Comparison of ENCODE assay signal across 1 cellular context in genomic region chr5:87997662-87998061, GRCh38.
A peak's percentile ranks its signal among the peaks of the same experiment; 100 is the strongest.
TF ChIP-seq lines count a peak whose summit lies in the region.

No MANE protein-coding gene starts in this region.

TF ChIP-seq in HepG2, 621 proteins besides CTCF, POLR2A, EP300 and RAD21 (continued from another document and continues in another):
- no peak for TF ChIP-seq ATF5 (CRISPR knock-in tag; IDR thresholded peaks at IDR 0.05; ENCODE audit: low read depth)
- TF ChIP-seq NCOR1 (IDR thresholded peaks at IDR 0.05; ENCODE audit: borderline replicate concordance, low read length), result no peak
- TF ChIP-seq, protein P1, sequence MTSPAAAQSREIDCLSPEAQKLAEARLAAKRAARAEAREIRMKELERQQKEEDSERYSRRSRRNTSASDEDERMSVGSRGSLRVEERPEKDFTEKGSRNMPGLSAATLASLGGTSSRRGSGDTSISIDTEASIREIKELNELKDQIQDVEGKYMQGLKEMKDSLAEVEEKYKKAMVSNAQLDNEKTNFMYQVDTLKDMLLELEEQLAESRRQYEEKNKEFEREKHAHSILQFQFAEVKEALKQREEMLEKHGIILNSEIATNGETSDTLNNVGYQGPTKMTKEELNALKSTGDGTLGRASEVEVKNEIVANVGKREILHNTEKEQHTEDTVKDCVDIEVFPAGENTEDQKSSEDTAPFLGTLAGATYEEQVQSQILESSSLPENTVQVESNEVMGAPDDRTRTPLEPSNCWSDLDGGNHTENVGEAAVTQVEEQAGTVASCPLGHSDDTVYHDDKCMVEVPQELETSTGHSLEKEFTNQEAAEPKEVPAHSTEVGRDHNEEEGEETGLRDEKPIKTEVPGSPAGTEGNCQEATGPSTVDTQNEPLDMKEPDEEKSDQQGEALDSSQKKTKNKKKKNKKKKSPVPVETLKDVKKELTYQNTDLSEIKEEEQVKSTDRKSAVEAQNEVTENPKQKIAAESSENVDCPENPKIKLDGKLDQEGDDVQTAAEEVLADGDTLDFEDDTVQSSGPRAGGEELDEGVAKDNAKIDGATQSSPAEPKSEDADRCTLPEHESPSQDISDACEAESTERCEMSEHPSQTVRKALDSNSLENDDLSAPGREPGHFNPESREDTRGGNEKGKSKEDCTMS (CRISPR knock-in tag; conservative IDR thresholded peaks at IDR 0.05), result no peak
- no peak for TF ChIP-seq MED1 (CRISPR knock-in tag; IDR thresholded peaks at IDR 0.05)
- TF ChIP-seq GATAD2A (CRISPR knock-in tag; IDR thresholded peaks at IDR 0.05), result peak; percentile 89
- TF ChIP-seq, protein P2, sequence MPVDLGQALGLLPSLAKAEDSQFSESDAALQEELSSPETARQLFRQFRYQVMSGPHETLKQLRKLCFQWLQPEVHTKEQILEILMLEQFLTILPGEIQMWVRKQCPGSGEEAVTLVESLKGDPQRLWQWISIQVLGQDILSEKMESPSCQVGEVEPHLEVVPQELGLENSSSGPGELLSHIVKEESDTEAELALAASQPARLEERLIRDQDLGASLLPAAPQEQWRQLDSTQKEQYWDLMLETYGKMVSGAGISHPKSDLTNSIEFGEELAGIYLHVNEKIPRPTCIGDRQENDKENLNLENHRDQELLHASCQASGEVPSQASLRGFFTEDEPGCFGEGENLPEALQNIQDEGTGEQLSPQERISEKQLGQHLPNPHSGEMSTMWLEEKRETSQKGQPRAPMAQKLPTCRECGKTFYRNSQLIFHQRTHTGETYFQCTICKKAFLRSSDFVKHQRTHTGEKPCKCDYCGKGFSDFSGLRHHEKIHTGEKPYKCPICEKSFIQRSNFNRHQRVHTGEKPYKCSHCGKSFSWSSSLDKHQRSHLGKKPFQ (CRISPR knock-in tag; IDR thresholded peaks at IDR 0.05; ENCODE audit: insufficient replicate concordance), result no peak
- no peak for TF ChIP-seq ZNF530 (CRISPR knock-in tag; IDR thresholded peaks at IDR 0.05; ENCODE audit: low read depth)
- no peak for TF ChIP-seq ZNF703 (CRISPR knock-in tag; IDR thresholded peaks at IDR 0.05; ENCODE audit: borderline replicate concordance)
- no peak for TF ChIP-seq ELF4 (CRISPR knock-in tag; IDR thresholded peaks at IDR 0.05; ENCODE audit: borderline replicate concordance)
- no peak for TF ChIP-seq POLR2AphosphoS2 (IDR thresholded peaks at IDR 0.05; ENCODE audit: low read depth, low read length)
- no peak for TF ChIP-seq TEF (CRISPR knock-in tag; IDR thresholded peaks at IDR 0.05)
- no peak for TF ChIP-seq ELF1 (CRISPR knock-in tag; IDR thresholded peaks at IDR 0.05)
- no peak for TF ChIP-seq SOX6 (IDR thresholded peaks at IDR 0.05)
- TF ChIP-seq SOX6 (CRISPR knock-in tag; IDR thresholded peaks at IDR 0.05), result peak; percentile 63; the same call in 1 of the 2 replicates
- TF ChIP-seq NONO (IDR thresholded peaks at IDR 0.05), result no peak
- 0 out of 2 replicates have a peak, but pooled peaks have one; percentile 33 for TF ChIP-seq NONO (CRISPR knock-in tag; conservative IDR thresholded peaks at IDR 0.05)
- peak; percentile 39; the same call in 1 of the 2 replicates for TF ChIP-seq ZNF331 (CRISPR knock-in tag; IDR thresholded peaks at IDR 0.05)
- TF ChIP-seq GATAD1 (CRISPR knock-in tag; IDR thresholded peaks at IDR 0.05), result no peak
- TF ChIP-seq MNT (IDR thresholded peaks at IDR 0.05), result no peak
- peak; percentile 67 for TF ChIP-seq FOXA3 (CRISPR knock-in tag; IDR thresholded peaks at IDR 0.05)
- peak; percentile 71; the same call in 1 of the 2 replicates for TF ChIP-seq CEBPB (IDR thresholded peaks at IDR 0.05; ENCODE audit: borderline replicate concordance, low read depth, low read length)
- TF ChIP-seq ZNF782 (CRISPR knock-in tag; IDR thresholded peaks at IDR 0.05; ENCODE audit: borderline replicate concordance), result no peak
- no peak for TF ChIP-seq SCMH1 (CRISPR knock-in tag; IDR thresholded peaks at IDR 0.05; ENCODE audit: borderline replicate concordance)
- TF ChIP-seq PHF5A (CRISPR knock-in tag; IDR thresholded peaks at IDR 0.05; ENCODE audit: low read depth, unreplicated experiment), result no peak
- TF ChIP-seq ZBTB26 (CRISPR knock-in tag; IDR thresholded peaks at IDR 0.05; ENCODE audit: borderline replicate concordance), result no peak
- TF ChIP-seq ZNF784 (CRISPR knock-in tag; IDR thresholded peaks at IDR 0.05; ENCODE audit: borderline replicate concordance), result no peak
- TF ChIP-seq ZMYM3 (CRISPR knock-in tag; IDR thresholded peaks at IDR 0.05), result no peak
- no peak for TF ChIP-seq KLF9 (CRISPR knock-in tag; IDR thresholded peaks at IDR 0.05; ENCODE audit: low read depth)
- TF ChIP-seq FOXA1 (IDR thresholded peaks at IDR 0.05), result no peak
- TF ChIP-seq FOXA1 (CRISPR knock-in tag; IDR thresholded peaks at IDR 0.05), result peak; percentile 62
- TF ChIP-seq ZNF142 (CRISPR knock-in tag; IDR thresholded peaks at IDR 0.05), result no peak
- TF ChIP-seq HDAC2 (CRISPR knock-in tag; IDR thresholded peaks at IDR 0.05), result peak; percentile 74
- TF ChIP-seq, protein P3, sequence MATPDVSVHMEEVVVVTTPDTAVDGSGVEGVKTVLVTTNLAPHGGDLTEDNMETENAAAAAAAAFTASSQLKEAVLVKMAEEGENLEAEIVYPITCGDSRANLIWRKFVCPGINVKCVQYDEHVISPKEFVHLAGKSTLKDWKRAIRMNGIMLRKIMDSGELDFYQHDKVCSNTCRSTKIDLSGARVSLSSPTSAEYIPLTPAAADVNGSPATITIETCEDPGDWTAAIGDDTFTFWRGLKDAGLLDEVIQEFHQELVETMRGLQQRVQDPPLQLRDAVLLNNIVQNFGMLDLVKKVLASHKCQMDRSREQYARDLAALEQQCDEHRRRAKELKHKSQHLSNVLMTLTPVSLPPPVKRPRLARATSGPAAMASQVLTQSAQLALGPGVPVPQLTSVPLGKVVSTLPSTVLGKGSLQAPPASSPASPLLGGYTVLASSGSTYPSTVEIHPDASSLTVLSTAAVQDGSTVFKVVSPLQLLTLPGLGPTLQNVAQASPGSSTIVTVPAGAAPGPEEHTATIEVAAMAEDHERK (CRISPR knock-in tag; IDR thresholded peaks at IDR 0.05; ENCODE audit: low read depth), result no peak
- TF ChIP-seq ZNF20 (CRISPR knock-in tag; IDR thresholded peaks at IDR 0.05), result no peak
- TF ChIP-seq LBX2 (CRISPR knock-in tag; IDR thresholded peaks at IDR 0.05; ENCODE audit: borderline replicate concordance), result no peak
- no peak for TF ChIP-seq ZNF432 (CRISPR knock-in tag; IDR thresholded peaks at IDR 0.05; ENCODE audit: borderline replicate concordance)
- no peak for TF ChIP-seq ESRRA (CRISPR knock-in tag; IDR thresholded peaks at IDR 0.05; ENCODE audit: low read depth)
- TF ChIP-seq MTA1 (CRISPR knock-in tag; IDR thresholded peaks at IDR 0.05; ENCODE audit: borderline replicate concordance), result no peak
- TF ChIP-seq AGO2 (optimal IDR thresholded peaks at IDR 0.05; ENCODE audit: low read depth, low read length), result no peak
- no peak for TF ChIP-seq ZNF598 (CRISPR knock-in tag; IDR thresholded peaks at IDR 0.05; ENCODE audit: borderline replicate concordance)
- TF ChIP-seq ZNF850 (CRISPR knock-in tag; conservative IDR thresholded peaks at IDR 0.05), result no peak
- TF ChIP-seq, protein P4, sequence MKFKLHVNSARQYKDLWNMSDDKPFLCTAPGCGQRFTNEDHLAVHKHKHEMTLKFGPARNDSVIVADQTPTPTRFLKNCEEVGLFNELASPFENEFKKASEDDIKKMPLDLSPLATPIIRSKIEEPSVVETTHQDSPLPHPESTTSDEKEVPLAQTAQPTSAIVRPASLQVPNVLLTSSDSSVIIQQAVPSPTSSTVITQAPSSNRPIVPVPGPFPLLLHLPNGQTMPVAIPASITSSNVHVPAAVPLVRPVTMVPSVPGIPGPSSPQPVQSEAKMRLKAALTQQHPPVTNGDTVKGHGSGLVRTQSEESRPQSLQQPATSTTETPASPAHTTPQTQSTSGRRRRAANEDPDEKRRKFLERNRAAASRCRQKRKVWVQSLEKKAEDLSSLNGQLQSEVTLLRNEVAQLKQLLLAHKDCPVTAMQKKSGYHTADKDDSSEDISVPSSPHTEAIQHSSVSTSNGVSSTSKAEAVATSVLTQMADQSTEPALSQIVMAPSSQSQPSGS (CRISPR knock-in tag; IDR thresholded peaks at IDR 0.05), result peak; percentile 19; the same call in 1 of the 2 replicates
